In genomic region chr17:4715071-4715749, GRCh38 we compare ENCODE assay signal across 1 cellular context.
A peak's percentile ranks its signal among the peaks of the same experiment; 100 is the strongest.
TF ChIP-seq lines count a peak whose summit lies in the region.

No MANE protein-coding gene starts in this region.

TF ChIP-seq in HEK293, 187 proteins besides CTCF, POLR2A, EP300 and RAD21 (continued from another document):
- TF ChIP-seq, protein P1, sequence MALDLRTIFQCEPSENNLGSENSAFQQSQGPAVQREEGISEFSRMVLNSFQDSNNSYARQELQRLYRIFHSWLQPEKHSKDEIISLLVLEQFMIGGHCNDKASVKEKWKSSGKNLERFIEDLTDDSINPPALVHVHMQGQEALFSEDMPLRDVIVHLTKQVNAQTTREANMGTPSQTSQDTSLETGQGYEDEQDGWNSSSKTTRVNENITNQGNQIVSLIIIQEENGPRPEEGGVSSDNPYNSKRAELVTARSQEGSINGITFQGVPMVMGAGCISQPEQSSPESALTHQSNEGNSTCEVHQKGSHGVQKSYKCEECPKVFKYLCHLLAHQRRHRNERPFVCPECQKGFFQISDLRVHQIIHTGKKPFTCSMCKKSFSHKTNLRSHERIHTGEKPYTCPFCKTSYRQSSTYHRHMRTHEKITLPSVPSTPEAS (tag by site-specific recombination; IDR thresholded peaks at IDR 0.05): peak; percentile 95
- TF ChIP-seq ZNF596 (tag by site-specific recombination; IDR thresholded peaks at IDR 0.05) (no peak), ZNF19 (tag by site-specific recombination; IDR thresholded peaks at IDR 0.05; ENCODE audit: low read depth) (no peak), ZNF449 (tag by site-specific recombination; IDR thresholded peaks at IDR 0.05) (peak; percentile 99), ZNF266 (tag by site-specific recombination; IDR thresholded peaks at IDR 0.05; ENCODE audit: low read depth) (no peak), ZIC2 (tag by site-specific recombination; IDR thresholded peaks at IDR 0.05) (no peak)
